Comparison of ENCODE assay signal across 8 cellular contexts in genomic region chr17:63697341-63698286, GRCh38. TPM values are rescaled to one million over a fixed set of nuclear protein-coding genes. Genes with fewer than 3 reads are reported as not detected.
DNase-seq lines count a peak whose midpoint lies in the region; ATAC-seq and TF ChIP-seq lines count a peak whose summit lies in the region.

No MANE protein-coding gene starts in this region.

- H3K9ac ChIP-seq in mesenchymal stem cell (ENCODE audit: low read length) = no peak overlapping the region

- no peak overlapping the region for H2AFZ ChIP-seq in mesenchymal stem cell (ENCODE audit: low read depth, low read length)

- peak overlapping the region; percentile 28 for H4K8ac ChIP-seq in mesenchymal stem cell (ENCODE audit: low read length)

- H2BK12ac ChIP-seq in mesenchymal stem cell (ENCODE audit: low read length in 2 of 2) = no peak overlapping the region

- H3K36me3 ChIP-seq in mesenchymal stem cell (ENCODE audit: control insufficient read depth in 1 of 2, insufficient read depth in 2 of 2, low read depth in 1 of 2, low read length in 2 of 2) = peaks cover 27 to 54% of the 10 kb centered on the region in 2 experiments

- H2BK5ac ChIP-seq in mesenchymal stem cell (ENCODE audit: low read depth, low read length, poor library complexity, severe bottlenecking) = no peak overlapping the region

- H3K4me3 Mint-ChIP-seq in stimulated activated naive B cell treated with anti-CD40 and anti-IgM and Interleukin-4, amounts not matched to agents 10 μg/mL and 1 μg/mL and 100 μg/mL, for 72 hours = peak overlapping the region; percentile 95

- peak; percentile 50 for TF ChIP-seq CTCF in cardiac fibroblast (IDR thresholded peaks at IDR 0.05; ENCODE audit: low read depth, low read length)

- no peaks in the 10 kb centered on the region for H3K27me3 Mint-ChIP-seq in stimulated activated naive B cell treated with anti-CD40 and anti-IgM and Interleukin-4, amounts not matched to agents 10 μg/mL and 1 μg/mL and 100 μg/mL, for 72 hours

- no peak overlapping the region for H3K27ac ChIP-seq in mesenchymal stem cell (ENCODE audit: low read length, poor library complexity, severe bottlenecking)

- H3K9me3 ChIP-seq in mesenchymal stem cell (ENCODE audit: control insufficient read depth, low read length) = no peaks in the 10 kb centered on the region

- H3K14ac ChIP-seq in mesenchymal stem cell (ENCODE audit: low read length in 2 of 2) = peak overlapping the region in 1 of 2 experiments; percentile 18

- peak overlapping the region; percentile 97 for H3K27ac Mint-ChIP-seq in stimulated activated naive B cell treated with anti-CD40 and anti-IgM and Interleukin-4, amounts not matched to agents 10 μg/mL and 1 μg/mL and 100 μg/mL, for 72 hours

- H3K23ac ChIP-seq in mesenchymal stem cell (ENCODE audit: low read length in 2 of 2) = no peak overlapping the region

- no peak overlapping the region for H2BK15ac ChIP-seq in mesenchymal stem cell (ENCODE audit: low read depth, poor library complexity, severe bottlenecking)

- H4K91ac ChIP-seq in mesenchymal stem cell (ENCODE audit: low read length) = no peak overlapping the region

- no peak overlapping the region for H2BK120ac ChIP-seq in mesenchymal stem cell (ENCODE audit: low read depth, low read length)

- H2AK5ac ChIP-seq in mesenchymal stem cell (ENCODE audit: low read length, severe bottlenecking) = peak overlapping the region; percentile 21

- no peaks in the 10 kb centered on the region for H3K9me3 Mint-ChIP-seq in stimulated activated naive B cell treated with anti-CD40 and anti-IgM and Interleukin-4, amounts not matched to agents 10 μg/mL and 1 μg/mL and 100 μg/mL, for 72 hours

- H3K18ac ChIP-seq in mesenchymal stem cell (ENCODE audit: low read depth in 1 of 2, low read length in 2 of 2) = peak overlapping the region in 1 of 2 experiments; percentile 11

- no peaks in the 10 kb centered on the region for H3K27me3 ChIP-seq in mesenchymal stem cell (ENCODE audit: control insufficient read depth in 1 of 2, insufficient read depth in 1 of 2, low read length in 2 of 2)

- peaks cover 9% of the 10 kb centered on the region for H3K79me1 ChIP-seq in mesenchymal stem cell (replicated peaks; ENCODE audit: low read length, poor library complexity, severe bottlenecking)

- H3K4me1 ChIP-seq in mesenchymal stem cell (ENCODE audit: control insufficient read depth, insufficient read depth, low read depth, low read length) = peaks cover 42% of the 10 kb centered on the region

- H3K36me3 Mint-ChIP-seq in stimulated activated naive B cell treated with anti-CD40 and anti-IgM and Interleukin-4, amounts not matched to agents 10 μg/mL and 1 μg/mL and 100 μg/mL, for 72 hours = peaks cover 45 to 67% of the 10 kb centered on the region in 2 donors

- DNase-seq in DMS53 (lab: John Stamatoyannopoulos, UW) = peak; percentile 73
- peak; percentile 93 for DNase-seq in NAMALWA (ENCODE audit: low spot score)
- peak; percentile 56 to 74 (median 66) for DNase-seq in activated CD4-positive, CD25-positive, alpha-beta regulatory T cell (lab: John Stamatoyannopoulos, UW)
- DNase-seq in cardiac fibroblast (ENCODE audit: low read depth in 2 of 2) = peak; percentile 39 to 47
- peak; percentile 20 for DNase-seq in mesenchymal stem cell
- DNase-seq in stimulated activated naive B cell treated with anti-CD40 and anti-IgM and Interleukin-4, amounts not matched to agents 10 μg/mL and 1 μg/mL and 100 μg/mL, for 72 hours = peak; percentile 81
- DNase-seq in OCI-M2 (lab: John Stamatoyannopoulos, UW; ENCODE audit: unreplicated experiment) = no peak

- no peak overlapping the region for H3K4me2 ChIP-seq in mesenchymal stem cell (ENCODE audit: low read length, poor library complexity, severe bottlenecking)

- ATAC-seq in GM21381 (IDR thresholded peaks at IDR 0.05; ENCODE audit: unreplicated experiment) = peak; percentile 26
- peak; percentile 48 to 50 for ATAC-seq in stimulated activated naive B cell treated with anti-CD40 and anti-IgM and Interleukin-4, amounts not matched to agents 10 μg/mL and 1 μg/mL and 100 μg/mL, for 72 hours (replicated peaks)

- H3K4me1 Mint-ChIP-seq in stimulated activated naive B cell treated with anti-CD40 and anti-IgM and Interleukin-4, amounts not matched to agents 10 μg/mL and 1 μg/mL and 100 μg/mL, for 72 hours = peaks cover 45 to 75% of the 10 kb centered on the region in 2 donors

- H3K4ac ChIP-seq in mesenchymal stem cell (ENCODE audit: low read depth in 1 of 2, low read length in 2 of 2) = no peak overlapping the region

- WGBS in mesenchymal stem cell = 88% methylated on average over 22 of the region's 22 CpGs

- no peak overlapping the region for H3K4me3 ChIP-seq in cardiac fibroblast (replicated peaks in 1 of 2; ENCODE audit: low read depth in 2 of 2, low read length in 2 of 2)
- H3K4me3 ChIP-seq in mesenchymal stem cell (ENCODE audit: insufficient read depth in 1 of 2, low read depth in 1 of 2, low read length in 2 of 2) = no peak overlapping the region

RNA-seq across cellular contexts. Expression of gene LIMD2, which starts 2.3 kb away (rescaled TPM):
- 34.6 TPM for polyA plus RNA-seq in mesenchymal stem cell (2013, experiment 1 of 2)
- 32.7 TPM for polyA plus RNA-seq in mesenchymal stem cell (2013, experiment 2 of 2)

RNA-seq across cellular contexts. Expression of gene STRADA, which starts 44.0 kb away (rescaled TPM):
- 17.3 TPM for polyA plus RNA-seq in mesenchymal stem cell (2013, experiment 1 of 2)
- polyA plus RNA-seq in mesenchymal stem cell (2013, experiment 2 of 2) = 16.9 TPM
